Comparison of ENCODE assay signal across 14 cellular contexts in the genomic region with DNA sequence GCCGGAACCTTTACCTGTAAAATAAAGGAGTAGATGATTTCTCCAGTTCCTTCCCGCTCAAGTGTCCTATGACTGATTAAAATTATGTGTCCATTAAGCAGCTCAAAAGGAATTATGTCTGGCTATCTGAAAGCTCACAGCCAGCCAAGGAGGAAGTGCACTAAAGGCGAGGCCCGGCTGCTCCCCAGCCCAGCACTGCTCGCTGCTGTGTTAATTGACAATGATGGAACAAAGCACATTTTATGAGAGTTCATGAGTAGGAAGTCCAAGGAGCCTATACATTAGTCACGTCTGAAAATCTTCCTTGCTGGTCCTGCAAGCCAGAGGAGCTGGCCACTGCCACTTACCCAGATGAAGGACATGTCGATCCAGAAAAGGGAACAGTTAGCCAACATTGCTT.
"Had no signal": no experiment of that assay in that cellular context is flagged by ENCODE, and none has a peak within 500 bp of the region (broad histone marks: within the 10 kb centered on the region; RNA-seq: fewer than 3 reads in every experiment).

No MANE protein-coding gene starts in this region.

- H3K27ac Mint-ChIP-seq: activated CD4-positive, alpha-beta T cell treated with anti-CD3 and anti-CD28 coated beads, Interleukin-2, amount 10 ng/mL, durations not matched to agents 24 days and 14 days; activated T-helper 2 cell treated with anti-CD3 and anti-CD28 coated beads, Interferon-gamma antibody, Interleukin-2, Interleukin-4, amounts not matched to agents 10 μg/mL and 5 μg/mL and 100 μg/mL, durations not matched to agents 14 hours and 24 hours and 36 hours; endodermal cell; immature natural killer cell; naive thymus-derived CD4-positive, alpha-beta T cell; WTC11 had no signal

- H3K27me3 ChIP-seq: adrenal gland, tibial artery had no signal

- H3K36me3 Mint-ChIP-seq: immature natural killer cell, WTC11 had no signal

- H3K4me1 ChIP-seq: adrenal gland had no signal

- ATAC-seq: left cardiac atrium; naive thymus-derived CD4-positive, alpha-beta T cell; WTC11 had no signal

- H3K9me3 Mint-ChIP-seq: activated CD4-positive, alpha-beta T cell treated with anti-CD3 and anti-CD28 coated beads, Interleukin-2, amount 10 ng/mL, durations not matched to agents 24 days and 14 days; activated T-helper 2 cell treated with anti-CD3 and anti-CD28 coated beads, Interferon-gamma antibody, Interleukin-2, Interleukin-4, amounts not matched to agents 10 μg/mL and 5 μg/mL and 100 μg/mL, durations not matched to agents 14 hours and 24 hours and 36 hours; endodermal cell; immature natural killer cell; WTC11 had no signal

- H3K27ac ChIP-seq: adrenal gland, tibial artery had no signal

- H3K9me3 ChIP-seq: adrenal gland, tibial artery had no signal

- H3K4me3 ChIP-seq: adrenal gland, tibial artery had no signal

- H3K27me3 Mint-ChIP-seq: activated CD4-positive, alpha-beta T cell treated with anti-CD3 and anti-CD28 coated beads, Interleukin-2, amount 10 ng/mL, durations not matched to agents 24 days and 14 days; naive thymus-derived CD4-positive, alpha-beta T cell had no signal

- H3K36me3 ChIP-seq: adrenal gland, tibial artery had no signal

- H3K4me1 Mint-ChIP-seq: WTC11 had no signal

- DNase-seq: activated CD4-positive, alpha-beta T cell treated with anti-CD3 and anti-CD28 coated beads, Interleukin-2, amount 10 ng/mL, durations not matched to agents 24 days and 14 days; activated naive CD4-positive, alpha-beta T cell treated with anti-CD3 and anti-CD28 coated beads, Interleukin-2, amount 50 U/mL, for 16 hours; adrenal gland; central memory CD4-positive, alpha-beta T cell; dermis blood vessel endothelial cell; endodermal cell; immature natural killer cell; left cardiac atrium; naive thymus-derived CD4-positive, alpha-beta T cell; stimulated activated CD4-positive, alpha-beta T cell treated with anti-CD3 and anti-CD28 coated beads, Interleukin-4, amount 100 ng/mL, for 4 hours; T-helper 9 cell; tibial artery had no signal

- H3K4me3 Mint-ChIP-seq: activated CD4-positive, alpha-beta T cell treated with anti-CD3 and anti-CD28 coated beads, Interleukin-2, amount 10 ng/mL, durations not matched to agents 24 days and 14 days; endodermal cell; immature natural killer cell; naive thymus-derived CD4-positive, alpha-beta T cell; WTC11 had no signal
